Comparison of ENCODE assay signal across 13 cellular contexts in genomic region chr2:101124061-101124460, GRCh38. TPM values are rescaled to one million over a fixed set of nuclear protein-coding genes. Genes with fewer than 3 reads are reported as not detected.
A peak's percentile ranks its signal among the peaks of the same experiment; 100 is the strongest.
DNase-seq lines count a peak whose midpoint lies in the region; ATAC-seq and TF ChIP-seq lines count a peak whose summit lies in the region.
"Had no signal": no experiment of that assay in that cellular context is flagged by ENCODE, and none has a peak within 500 bp of the region (broad histone marks: within the 10 kb centered on the region; RNA-seq: fewer than 3 reads in every experiment).

No MANE protein-coding gene starts in this region.

- H3K4me3 ChIP-seq in heart right ventricle = no peak overlapping the region
- H3K4me3 ChIP-seq in mesenchymal stem cell (ENCODE audit: insufficient read depth in 1 of 2, low read depth in 1 of 2, low read length in 2 of 2) = peak overlapping the region in 1 of 2 experiments; percentile 50
- no peak overlapping the region for H3K4me3 ChIP-seq in vagina

- peak overlapping the region; percentile 51 for H4K8ac ChIP-seq in mesenchymal stem cell (ENCODE audit: low read length)

- H3K4ac ChIP-seq in mesenchymal stem cell (ENCODE audit: low read depth in 1 of 2, low read length in 2 of 2) = peak overlapping the region in 1 of 2 experiments; percentile 69

- no peaks in the 10 kb centered on the region for H3K36me3 Mint-ChIP-seq in dendritic cell treated with granulocyte-macrophage colony-stimulating factor and Interleukin-4, amounts not matched to agents 40 ng/mL and 50 ng/mL, for 4 days (ENCODE audit: low read depth)
- H3K36me3 Mint-ChIP-seq: IgD-negative memory B cell; natural killer cell treated with Interleukin-12 subunit alpha and Interleukin-12 subunit beta and Interleukin-15 and Interleukin-18, amount 100 ng/mL, for 72 hours had no signal

- no peaks in the 10 kb centered on the region for H3K27me3 ChIP-seq in heart right ventricle
- no peaks in the 10 kb centered on the region for H3K27me3 ChIP-seq in mesenchymal stem cell (ENCODE audit: control insufficient read depth in 1 of 2, insufficient read depth in 1 of 2, low read length in 2 of 2)
- H3K27me3 ChIP-seq in vagina = no peaks in the 10 kb centered on the region

- peaks cover 25 to 83% (median 67%) of the 10 kb centered on the region in 9 donors for H3K4me1 ChIP-seq in heart right ventricle
- peaks cover 19% of the 10 kb centered on the region for H3K4me1 ChIP-seq in mesenchymal stem cell (ENCODE audit: control insufficient read depth, insufficient read depth, low read depth, low read length)
- H3K4me1 ChIP-seq in vagina = peaks cover 68% of the 10 kb centered on the region

- no peak overlapping the region for H3K4me2 ChIP-seq in mesenchymal stem cell (ENCODE audit: low read length, poor library complexity, severe bottlenecking)

- no peaks in the 10 kb centered on the region for H3K36me3 ChIP-seq in heart right ventricle
- H3K36me3 ChIP-seq in mesenchymal stem cell (ENCODE audit: control insufficient read depth in 1 of 2, insufficient read depth in 2 of 2, low read depth in 1 of 2, low read length in 2 of 2) = peaks cover 0 to 6% of the 10 kb centered on the region in 2 experiments
- no peaks in the 10 kb centered on the region for H3K36me3 ChIP-seq in vagina

- H3K9me3 Mint-ChIP-seq in dendritic cell treated with granulocyte-macrophage colony-stimulating factor and Interleukin-4, amounts not matched to agents 40 ng/mL and 50 ng/mL, for 4 days = no peaks in the 10 kb centered on the region
- H3K9me3 Mint-ChIP-seq in stimulated activated naive CD8-positive, alpha-beta T cell treated with anti-CD3 and anti-CD28 coated beads, Interleukin-15, amount 100 ng/mL, for 72 hours = no peaks in the 10 kb centered on the region
- H3K9me3 Mint-ChIP-seq: activated T-helper 2 cell treated with anti-CD3 and anti-CD28 coated beads, Interferon-gamma antibody, Interleukin-2, Interleukin-4, amounts not matched to agents 10 μg/mL and 5 μg/mL and 100 μg/mL, durations not matched to agents 14 hours and 24 hours and 36 hours; IgD-negative memory B cell; natural killer cell treated with Interleukin-12 subunit alpha and Interleukin-12 subunit beta and Interleukin-15 and Interleukin-18, amount 100 ng/mL, for 72 hours had no signal

- H3K4me1 Mint-ChIP-seq in dendritic cell treated with granulocyte-macrophage colony-stimulating factor and Interleukin-4, amounts not matched to agents 40 ng/mL and 50 ng/mL, for 4 days (ENCODE audit: low read depth) = peaks cover 57% of the 10 kb centered on the region
- H3K4me1 Mint-ChIP-seq in stimulated activated naive CD8-positive, alpha-beta T cell treated with anti-CD3 and anti-CD28 coated beads, Interleukin-15, amount 100 ng/mL, for 72 hours = peaks cover 14% of the 10 kb centered on the region
- H3K4me1 Mint-ChIP-seq: IgD-negative memory B cell had no signal

- TF ChIP-seq CTCF in heart right ventricle (IDR thresholded peaks at IDR 0.05) = no peak
- TF ChIP-seq CTCF in vagina (IDR thresholded peaks at IDR 0.05) = no peak

- H3K27ac Mint-ChIP-seq in dendritic cell treated with granulocyte-macrophage colony-stimulating factor and Interleukin-4, amounts not matched to agents 40 ng/mL and 50 ng/mL, for 4 days = peak overlapping the region; percentile 15
- no peak overlapping the region for H3K27ac Mint-ChIP-seq in stimulated activated naive CD8-positive, alpha-beta T cell treated with anti-CD3 and anti-CD28 coated beads, Interleukin-15, amount 100 ng/mL, for 72 hours
- H3K27ac Mint-ChIP-seq: activated T-helper 2 cell treated with anti-CD3 and anti-CD28 coated beads, Interferon-gamma antibody, Interleukin-2, Interleukin-4, amounts not matched to agents 10 μg/mL and 5 μg/mL and 100 μg/mL, durations not matched to agents 14 hours and 24 hours and 36 hours; IgD-negative memory B cell; natural killer cell treated with Interleukin-12 subunit alpha and Interleukin-12 subunit beta and Interleukin-15 and Interleukin-18, amount 100 ng/mL, for 72 hours had no signal

- no peak overlapping the region for H3K23ac ChIP-seq in mesenchymal stem cell (ENCODE audit: low read length in 2 of 2)

- no peak for ATAC-seq in heart right ventricle
- ATAC-seq in stimulated activated naive CD8-positive, alpha-beta T cell treated with anti-CD3 and anti-CD28 coated beads, Interleukin-15, amount 100 ng/mL, for 72 hours = no peak
- ATAC-seq: natural killer cell treated with Interleukin-12 subunit alpha and Interleukin-12 subunit beta and Interleukin-15 and Interleukin-18, amount 100 ng/mL, for 72 hours had no signal

- H2AFZ ChIP-seq in mesenchymal stem cell (ENCODE audit: low read depth, low read length) = no peak overlapping the region

- H2BK120ac ChIP-seq in mesenchymal stem cell (ENCODE audit: low read depth, low read length) = no peak overlapping the region

- 69 to 79% methylated on average over 2 of the region's 2 CpGs for WGBS in heart right ventricle, 2 donors
- 43% methylated on average over 2 of the region's 2 CpGs for WGBS in mesenchymal stem cell

- TF ChIP-seq POLR2A in vagina (IDR thresholded peaks at IDR 0.05) = no peak

- peak overlapping the region; percentile 83 for H4K91ac ChIP-seq in mesenchymal stem cell (ENCODE audit: low read length)

- H3K9me3 ChIP-seq in heart right ventricle (no peaks in the 10 kb centered on the region), mesenchymal stem cell (ENCODE audit: control insufficient read depth, low read length) (no peaks in the 10 kb centered on the region), vagina (no peaks in the 10 kb centered on the region)

- H3K18ac ChIP-seq in mesenchymal stem cell (ENCODE audit: low read depth in 1 of 2, low read length in 2 of 2) = peak overlapping the region in 1 of 2 experiments; percentile 85

- H3K9ac ChIP-seq in mesenchymal stem cell (ENCODE audit: low read length) = peak overlapping the region; percentile 68

- H3K27me3 Mint-ChIP-seq in dendritic cell treated with granulocyte-macrophage colony-stimulating factor and Interleukin-4, amounts not matched to agents 40 ng/mL and 50 ng/mL, for 4 days = no peaks in the 10 kb centered on the region
- H3K27me3 Mint-ChIP-seq in stimulated activated naive CD8-positive, alpha-beta T cell treated with anti-CD3 and anti-CD28 coated beads, Interleukin-15, amount 100 ng/mL, for 72 hours = no peaks in the 10 kb centered on the region

- H2BK5ac ChIP-seq in mesenchymal stem cell (ENCODE audit: low read depth, low read length, poor library complexity, severe bottlenecking) = no peak overlapping the region

- no peak overlapping the region for H2AK5ac ChIP-seq in mesenchymal stem cell (ENCODE audit: low read length, severe bottlenecking)

- H3K14ac ChIP-seq in mesenchymal stem cell (ENCODE audit: low read length in 2 of 2) = no peak overlapping the region

- intact Hi-C loops in heart right ventricle (cut with DNase I) = no loop called here
- intact Hi-C loops in cardiac septum (cut with DNase I) = no loop called here
- intact Hi-C loops in dendritic cell treated with granulocyte-macrophage colony-stimulating factor and Interleukin-4, amounts not matched to agents 40 ng/mL and 50 ng/mL, for 4 days (cut with micrococcal nuclease) = no loop called here
- intact Hi-C loops in vagina (cut with DNase I) = no loop called here

- H3K4me3 Mint-ChIP-seq in dendritic cell treated with granulocyte-macrophage colony-stimulating factor and Interleukin-4, amounts not matched to agents 40 ng/mL and 50 ng/mL, for 4 days = no peak overlapping the region
- no peak overlapping the region for H3K4me3 Mint-ChIP-seq in stimulated activated naive CD8-positive, alpha-beta T cell treated with anti-CD3 and anti-CD28 coated beads, Interleukin-15, amount 100 ng/mL, for 72 hours
- H3K4me3 Mint-ChIP-seq: IgD-negative memory B cell had no signal

- peak overlapping the region; percentile 57 to 69 for H2BK12ac ChIP-seq in mesenchymal stem cell (ENCODE audit: low read length in 2 of 2)

- H3K27ac ChIP-seq in heart right ventricle = peak overlapping the region; percentile 57 to 89 (median 75)
- no peak overlapping the region for H3K27ac ChIP-seq in mesenchymal stem cell (ENCODE audit: low read length, poor library complexity, severe bottlenecking)
- peak overlapping the region; percentile 45 for H3K27ac ChIP-seq in vagina

- no peak overlapping the region for H2BK15ac ChIP-seq in mesenchymal stem cell (ENCODE audit: low read depth, poor library complexity, severe bottlenecking)

- H3K79me1 ChIP-seq in mesenchymal stem cell (replicated peaks; ENCODE audit: low read length, poor library complexity, severe bottlenecking) = peaks cover 7% of the 10 kb centered on the region

- DNase-seq in heart right ventricle = no peak
- DNase-seq in cardiac septum (ENCODE audit: low spot score) = no peak
- peak; percentile 44 for DNase-seq in mesenchymal stem cell
- no peak for DNase-seq in vagina (ENCODE audit: extremely low spot score in 2 of 2)
- no peak for DNase-seq in stimulated activated naive CD8-positive, alpha-beta T cell treated with anti-CD3 and anti-CD28 coated beads, Interleukin-15, amount 100 ng/mL, for 72 hours
- no peak for DNase-seq in stimulated activated CD4-positive, alpha-beta T cell treated with anti-CD3 and anti-CD28 coated beads, Interleukin-1b, Interleukin-23, amount 100 ng/mL, for 48 hours
- no peak for DNase-seq in hepatic stellate cell (ENCODE audit: low spot score)
- DNase-seq: activated CD4-positive, CD25-positive, alpha-beta regulatory T cell; NCI-H2029 had no signal

RNA-seq across cellular contexts. Expression of gene TBC1D8, which starts 27.1 kb away (rescaled TPM):
- 10 to 100 TPM; 42.6 to 69.5 (median 55.8) TPM for total RNA-seq in heart right ventricle
- polyA plus RNA-seq in heart right ventricle = 10 to 100 TPM; 24.0 to 41.6 TPM
- 52.3 TPM for total RNA-seq in cardiac septum
- polyA plus RNA-seq in mesenchymal stem cell (2013, experiment 1 of 2) = 10.0 TPM
- 10.1 TPM for polyA plus RNA-seq in mesenchymal stem cell (2013, experiment 2 of 2)
- total RNA-seq in vagina = 72.2 TPM
